8 cellular contexts compared by ENCODE assay signal in genomic region chr10:110671788-110672579, GRCh38. TPM values are rescaled to one million over a fixed set of nuclear protein-coding genes. Genes with fewer than 3 reads are reported as not detected.
A peak's percentile ranks its signal among the peaks of the same experiment; 100 is the strongest.
DNase-seq lines count a peak whose midpoint lies in the region; ATAC-seq lines count a peak whose summit lies in the region.

No MANE protein-coding gene starts in this region.

- DNase-seq in NCI-H2029 (lab: John Stamatoyannopoulos, UW) (peak; percentile 8), NCI-H2029 treated with DMSO at 0.1 percent for 48 hours (lab: John Stamatoyannopoulos, UW) (no peak), NCI-H146 (lab: John Stamatoyannopoulos, UW) (peak; percentile 80), ecto neural progenitor cell (ENCODE audit: low spot score) (peak; percentile 87), lung microvascular endothelial cell (ENCODE audit: low read depth in 2 of 2) (peak; percentile 80 to 81)
- peak; percentile 76 to 82 for DNase-seq in activated CD4-positive, alpha-beta T cell treated with anti-CD3 and anti-CD28 coated beads, Interleukin-2, amount 50 U/mL, for 48 hours
- peak; percentile 38 to 74 (median 51) for DNase-seq in stimulated activated CD4-positive, alpha-beta T cell treated with anti-CD3 and anti-CD28 coated beads, TNF-alpha, amount 100 ng/mL, for 24 hours (ENCODE audit: low read depth in 3 of 3)

- peak; percentile 99 for ATAC-seq in HG02642 (IDR thresholded peaks at IDR 0.05; ENCODE audit: poor library complexity, unreplicated experiment)

RNA-seq across cellular contexts. Expression of gene RBM20, which starts 27.8 kb away (rescaled TPM):
- 0.22 and 2.0 TPM in 2 replicates for total RNA-seq in lung microvascular endothelial cell
